8 cellular contexts compared by ENCODE assay signal in the genomic region with DNA sequence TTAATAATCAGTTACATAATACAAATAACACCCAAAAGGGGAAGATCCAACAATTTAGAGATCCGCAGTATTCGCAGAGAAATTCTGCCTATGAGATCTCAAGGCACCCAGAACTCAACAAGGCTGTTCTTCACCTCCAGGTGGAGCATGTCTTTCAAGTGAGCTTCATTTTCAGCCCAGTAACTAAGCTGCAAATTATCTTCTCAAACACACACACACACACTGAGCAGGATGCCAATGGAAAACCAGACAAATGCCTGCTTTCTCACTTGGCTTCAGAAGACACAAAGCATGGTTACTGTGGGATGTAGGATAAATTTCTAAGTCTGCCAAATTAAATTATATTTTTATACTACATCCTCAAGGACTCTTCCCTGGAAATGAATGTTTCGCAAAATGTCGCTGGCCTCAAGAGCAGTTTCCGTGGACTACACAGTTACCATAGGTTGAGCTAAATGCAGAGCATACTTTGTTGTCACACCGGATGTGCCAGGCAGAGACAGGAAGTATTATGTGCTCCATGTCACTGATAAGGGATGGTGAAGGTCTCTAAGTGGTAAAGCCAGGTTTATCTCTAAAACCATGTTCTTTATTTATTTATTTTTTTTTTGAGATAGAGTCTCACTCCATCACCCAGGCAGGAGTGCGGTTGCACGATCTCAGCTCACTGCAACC. TPM values are rescaled to one million over a fixed set of nuclear protein-coding genes. Genes with fewer than 3 reads are reported as not detected.
DNase-seq lines count a peak whose midpoint lies in the region; ATAC-seq, FAIRE-seq and TF ChIP-seq lines count a peak whose summit lies in the region.

No MANE protein-coding gene starts in this region.

- H3K4me1 Mint-ChIP-seq in activated T-cell treated with anti-CD3 and anti-CD28 coated beads, Interleukin-2, amount 50 U/mL, for 4 hours (ENCODE audit: low read depth), result peaks cover 14% of the 10 kb centered on the region

- no peaks in the 10 kb centered on the region for H3K27me3 Mint-ChIP-seq in activated T-cell treated with anti-CD3 and anti-CD28 coated beads, Interleukin-2, amount 50 U/mL, for 4 hours (ENCODE audit: low read depth)

- no peak for FAIRE-seq in D721Med (lab: Jason Lieb, UNC)

- in situ Hi-C loops in KBM-7 (cut with MboI; ENCODE audit: low pct_unique_long_range_greater_than_20kb, low sequenced_read_pairs), result no loop called here

- peaks cover 63% of the 10 kb centered on the region for H3K36me3 Mint-ChIP-seq in activated T-cell treated with anti-CD3 and anti-CD28 coated beads, Interleukin-2, amount 50 U/mL, for 4 hours (ENCODE audit: insufficient read depth)

- DNase-seq in D721Med (ENCODE audit: insufficient read length, low spot score) (no peak), KBM-7 (peak; percentile 88), iPS-NIHi7 (ENCODE audit: extremely low spot score) (peak; percentile 29), NK-92 (lab: John Stamatoyannopoulos, UW; ENCODE audit: unreplicated experiment) (no peak), cortex of kidney (lab: John Stamatoyannopoulos, UW) (no peak), dedifferentiated amniotic fluid mesenchymal stem cell (ENCODE audit: extremely low spot score) (no peak)
- no peak for DNase-seq in activated T-cell treated with anti-CD3 and anti-CD28 coated beads, Interleukin-2, amount 50 U/mL, for 4 hours

- no peak overlapping the region for H3K4me3 Mint-ChIP-seq in activated T-cell treated with anti-CD3 and anti-CD28 coated beads, Interleukin-2, amount 50 U/mL, for 4 hours

- peak; percentile 51 for TF ChIP-seq CTCF in D721Med (IDR thresholded peaks at IDR 0.05; ENCODE audit: insufficient read depth, missing control alignments)

- H3K9me3 Mint-ChIP-seq in activated T-cell treated with anti-CD3 and anti-CD28 coated beads, Interleukin-2, amount 50 U/mL, for 4 hours, result no peaks in the 10 kb centered on the region

- peak; percentile 62 to 67 for ATAC-seq in activated T-cell treated with anti-CD3 and anti-CD28 coated beads, Interleukin-2, amount 50 U/mL, for 4 hours
- ATAC-seq in HG03025 (IDR thresholded peaks at IDR 0.05; ENCODE audit: low FRiP score, unreplicated experiment), result no peak

RNA-seq across cellular contexts. Expression of a gene that starts 30.3 kb away (rescaled TPM):
- total RNA-seq in activated T-cell treated with anti-CD3 and anti-CD28 coated beads, Interleukin-2, amount 50 U/mL, for 4 hours, result 100 to 1,000 TPM; 102 to 123 (median 108) TPM

Comparison
In these comparisons a context has a peak if more than half of its experiments do, and no peak if none do; other contexts are left out.
1. DNase-seq: peak in KBM-7 (single experiment) and iPS-NIHi7 (single experiment); none in D721Med (single experiment), activated T-cell treated with anti-CD3 and anti-CD28 coated beads, Interleukin-2, amount 50 U/mL, for 4 hours (single experiment), NK-92 (single experiment), cortex of kidney (single experiment) and dedifferentiated amniotic fluid mesenchymal stem cell (single experiment).